8 cellular contexts compared by ENCODE assay signal in genomic region chr17:951388-952132, GRCh38. TPM values are rescaled to one million over a fixed set of nuclear protein-coding genes. Genes with fewer than 3 reads are reported as not detected.
DNase-seq lines count a peak whose midpoint lies in the region; ATAC-seq, FAIRE-seq and TF ChIP-seq lines count a peak whose summit lies in the region.

No MANE protein-coding gene starts in this region.

- no peak; a peak in 1 of 5 replicates for TF ChIP-seq RAD21 in A549 (conservative IDR thresholded peaks at IDR 0.05 in 1 of 2, IDR thresholded peaks at IDR 0.05 in 1 of 2)

- 32% methylated on average over 22 of the region's 26 CpGs for WGBS in A549 (ENCODE audit: missing lambda C conversion rate)

- no peak for FAIRE-seq in A549 (lab: Jason Lieb, UNC)

- 0 out of 3 replicates have a peak, but pooled peaks cover 3% of the 10 kb centered on the region for H3K9me3 ChIP-seq in A549

- POLR2A ChIA-PET in A549 (lab: Yijun Ruan, JAX), result interaction anchor here (0.6 to 1.5 kb wide), 9 partner anchors 13 to 437 kb away, joined by 3 to 7 read pairs (median 3); partner anchors contain the start of gene NXN
- POLR2A ChIA-PET in activated CD4-positive, alpha-beta T cell treated with anti-CD3 and anti-CD28 coated beads, Interleukin-2, amount 10 ng/mL, durations not matched to agents 7 days and 5 days (lab: Charles Lee), result interaction anchor here (0.5 kb wide), 1 partner anchor 354 kb away, joined by 5 read pairs; no protein-coding TSS in a partner anchor

- no peaks in the 10 kb centered on the region for H3K36me3 Mint-ChIP-seq in activated CD4-positive, alpha-beta T cell treated with anti-CD3 and anti-CD28 coated beads, Interleukin-2, amount 10 ng/mL, durations not matched to agents 7 days and 5 days (ENCODE audit: low read depth)

- H3K4me2 ChIP-seq in A549, result peak overlapping the region; percentile 91

- H3K4me1 ChIP-seq in A549, result peaks cover 43% of the 10 kb centered on the region

- H3K4me1 Mint-ChIP-seq in activated CD4-positive, alpha-beta T cell treated with anti-CD3 and anti-CD28 coated beads, Interleukin-2, amount 10 ng/mL, durations not matched to agents 7 days and 5 days, result no peaks in the 10 kb centered on the region

- H3K27ac Mint-ChIP-seq in activated CD4-positive, alpha-beta T cell treated with anti-CD3 and anti-CD28 coated beads, Interleukin-2, amount 10 ng/mL, durations not matched to agents 7 days and 5 days, result no peak overlapping the region

- ATAC-seq in A549, result peak; percentile 86 to 93

- peaks cover 3% of the 10 kb centered on the region for H3K9me3 Mint-ChIP-seq in activated CD4-positive, alpha-beta T cell treated with anti-CD3 and anti-CD28 coated beads, Interleukin-2, amount 10 ng/mL, durations not matched to agents 7 days and 5 days

- DNase-seq in A549 (ENCODE audit: low read depth in 1 of 2, low spot score in 1 of 2) (peak; percentile 84 to 90), HuH-7.5 (ENCODE audit: low spot score) (peak; percentile 64), T47D (ENCODE audit: low read depth in 1 of 2, low spot score in 1 of 2) (peak; percentile 27 to 31), kidney tubule cell (ENCODE audit: low spot score) (peak; percentile 98), DMS 273 treated with DMSO at 0.1 percent for 48 hours (lab: John Stamatoyannopoulos, UW) (no peak)
- no peak for DNase-seq in effector CD8-positive, alpha-beta T cell (lab: John Stamatoyannopoulos, UW)
- no peak for DNase-seq in effector CD4-positive, alpha-beta T cell
- no peak for DNase-seq in activated CD4-positive, alpha-beta T cell treated with anti-CD3 and anti-CD28 coated beads, Interleukin-2, amount 10 ng/mL, durations not matched to agents 7 days and 5 days

- peaks cover 10% of the 10 kb centered on the region for H3K27me3 Mint-ChIP-seq in activated CD4-positive, alpha-beta T cell treated with anti-CD3 and anti-CD28 coated beads, Interleukin-2, amount 10 ng/mL, durations not matched to agents 7 days and 5 days

- TF ChIP-seq CTCF in A549 (IDR thresholded peaks at IDR 0.05), result no peak

- peak overlapping the region; percentile 80 to 90 for H3K27ac ChIP-seq in A549

- in situ Hi-C loops in T47D (cut with HindIII; ENCODE audit: low pct_unique_long_range_greater_than_20kb, low sequenced_read_pairs), result no loop called here

- H3K4me3 Mint-ChIP-seq in activated CD4-positive, alpha-beta T cell treated with anti-CD3 and anti-CD28 coated beads, Interleukin-2, amount 10 ng/mL, durations not matched to agents 7 days and 5 days, result no peak overlapping the region

- CTCF ChIA-PET in A549 (lab: Yijun Ruan, JAX), result interaction anchor here (0.7 to 2.9 kb wide), 12 partner anchors 14 to 199 kb away, joined by 3 to 18 read pairs (median 4); partner anchors contain the start of genes GLOD4, MRM3 and NXN
- CTCF ChIA-PET in activated CD4-positive, alpha-beta T cell treated with anti-CD3 and anti-CD28 coated beads, Interleukin-2, amount 10 ng/mL, durations not matched to agents 7 days and 5 days (lab: Charles Lee), result interaction anchor here (0.5 to 0.6 kb wide), 2 partner anchors 163 to 190 kb away, joined by 3 read pairs; no protein-coding TSS in a partner anchor

- peak overlapping the region; percentile 29 for H3K4me3 ChIP-seq in A549

- no peak for TF ChIP-seq POLR2A in A549 (IDR thresholded peaks at IDR 0.05; ENCODE audit: low read length)

- peak in 1 of 2 experiments; percentile 47; a peak in 1 of 5 replicates for TF ChIP-seq EP300 in A549 (IDR thresholded peaks at IDR 0.05)

TF ChIP-seq in A549, 52 proteins besides CTCF, POLR2A, EP300 and RAD21 (continues in another document):
- no peak for TF ChIP-seq POLR2AphosphoS2 (conservative IDR thresholded peaks at IDR 0.05; ENCODE audit: low read length)
- no peak for TF ChIP-seq MYC (IDR thresholded peaks at IDR 0.05; ENCODE audit: borderline replicate concordance, low read length)
- TF ChIP-seq MAFK (IDR thresholded peaks at IDR 0.05; ENCODE audit: partially characterized antibody), result no peak
- peak; percentile 26; the same call in 1 of the 2 replicates for TF ChIP-seq PBX3 (IDR thresholded peaks at IDR 0.05)
- no peak for TF ChIP-seq TFCP2L1 (CRISPR knock-in tag; IDR thresholded peaks at IDR 0.05)
- TF ChIP-seq PHF8 (IDR thresholded peaks at IDR 0.05; ENCODE audit: borderline replicate concordance, low read depth), result no peak
- no peak for TF ChIP-seq RCOR1 (IDR thresholded peaks at IDR 0.05; ENCODE audit: low read depth, low read length)
- TF ChIP-seq CBX2 (IDR thresholded peaks at IDR 0.05; ENCODE audit: borderline replicate concordance, low read depth), result no peak
- no peak for TF ChIP-seq HDAC2 (IDR thresholded peaks at IDR 0.05)
- TF ChIP-seq NFE2L2 (conservative IDR thresholded peaks at IDR 0.05; ENCODE audit: low read length), result no peak
- no peak for TF ChIP-seq FOSL2 (IDR thresholded peaks at IDR 0.05)
- peak; percentile 54; the same call in 1 of the 2 replicates for TF ChIP-seq FOSL2 (CRISPR knock-in tag; IDR thresholded peaks at IDR 0.05)
- no peak for TF ChIP-seq HOXA7 (CRISPR knock-in tag; IDR thresholded peaks at IDR 0.05)
- no peak for TF ChIP-seq CHD2 (IDR thresholded peaks at IDR 0.05; ENCODE audit: low read length, partially characterized antibody)
- TF ChIP-seq USF2 (IDR thresholded peaks at IDR 0.05), result no peak
- TF ChIP-seq ZFP36 (IDR thresholded peaks at IDR 0.05; ENCODE audit: borderline replicate concordance, partially characterized antibody), result no peak
- TF ChIP-seq ATOH8 (CRISPR knock-in tag; IDR thresholded peaks at IDR 0.05; ENCODE audit: low read depth), result no peak
- no peak for TF ChIP-seq SREBF2 (IDR thresholded peaks at IDR 0.05)
- TF ChIP-seq NR3C1 (IDR thresholded peaks at IDR 0.05), result no peak
- peak; percentile 95 for TF ChIP-seq HOXB5 (CRISPR knock-in tag; IDR thresholded peaks at IDR 0.05)
- TF ChIP-seq GATA3 (IDR thresholded peaks at IDR 0.05; ENCODE audit: borderline replicate concordance), result peak; percentile 76
- no peak for TF ChIP-seq ZNF302 (CRISPR knock-in tag; IDR thresholded peaks at IDR 0.05)
- TF ChIP-seq TP53 (CRISPR knock-in tag; IDR thresholded peaks at IDR 0.05), result no peak
- no peak for TF ChIP-seq EHMT2 (IDR thresholded peaks at IDR 0.05; ENCODE audit: low read depth)
- TF ChIP-seq FOSB (CRISPR knock-in tag; IDR thresholded peaks at IDR 0.05), result no peak
- peak in 1 of 2 experiments; percentile 73; a peak in 3 of 5 replicates for TF ChIP-seq JUN (IDR thresholded peaks at IDR 0.05)
- 0 out of 2 replicates have a peak, but pooled peaks have one; percentile 15 for TF ChIP-seq E2F6 (IDR thresholded peaks at IDR 0.05; ENCODE audit: borderline replicate concordance, low read depth)
- no peak for TF ChIP-seq ZC3H11A (IDR thresholded peaks at IDR 0.05)
- TF ChIP-seq KDM5A (IDR thresholded peaks at IDR 0.05), result no peak
- TF ChIP-seq HOXB13 (CRISPR knock-in tag; IDR thresholded peaks at IDR 0.05; ENCODE audit: low read depth), result no peak
- no peak for TF ChIP-seq CHD4 (IDR thresholded peaks at IDR 0.05; ENCODE audit: borderline replicate concordance)

RNA-seq across cellular contexts. Expression of gene NXN, which starts 28.0 kb away (rescaled TPM):
- polyA plus RNA-seq in A549 (2011; rRNA removed) (22.2 and 24.6 TPM in 2 replicates), A549 (2017; fragmentation: RNase III; extraction: RNeasy Plus Mini Kit Qiagen cat#74134 plus additional on column Dnase treatment) (31.1 to 37.2 TPM (median 32.3 TPM) in 3 replicates)
- polyA plus RNA-seq in A549 (2012; cell fraction: cytosol; rRNA removed), result 37.0 and 51.9 TPM in 2 replicates
- 48.5 and 62.7 TPM in 2 replicates for polyA plus RNA-seq in A549 (2012; cell fraction: nucleus; rRNA removed)
- 51.8 and 54.6 TPM in 2 replicates for polyA minus RNA-seq in A549 (2011; rRNA and poly(A)+ RNA removed)
- under 1 TPM; 0.22 to 0.65 TPM for total RNA-seq in activated CD4-positive, alpha-beta T cell treated with anti-CD3 and anti-CD28 coated beads, Interleukin-2, amount 10 ng/mL, durations not matched to agents 7 days and 5 days

RNA-seq across cellular contexts. Expression of gene TIMM22, which starts 45.4 kb away (rescaled TPM):
- polyA plus RNA-seq in A549 (2011; rRNA removed), result 14.7 and 15.8 TPM in 2 replicates
- polyA plus RNA-seq in A549 (2012; cell fraction: cytosol; rRNA removed), result 18.5 and 19.6 TPM in 2 replicates
- 9.8 and 14.0 TPM in 2 replicates for polyA plus RNA-seq in A549 (2012; cell fraction: nucleus; rRNA removed)
- polyA plus RNA-seq in A549 (2017; fragmentation: RNase III; extraction: RNeasy Plus Mini Kit Qiagen cat#74134 plus additional on column Dnase treatment), result 21.3 to 22.4 TPM (median 22.1 TPM) in 3 replicates
- 21.8 and 23.3 TPM in 2 replicates for polyA minus RNA-seq in A549 (2011; rRNA and poly(A)+ RNA removed)
- 1 to 10 TPM; 8.4 to 9.2 TPM for total RNA-seq in activated CD4-positive, alpha-beta T cell treated with anti-CD3 and anti-CD28 coated beads, Interleukin-2, amount 10 ng/mL, durations not matched to agents 7 days and 5 days

Comparison
In these comparisons a context has a peak if more than half of its experiments do, and no peak if none do; other contexts are left out.
1. DNase-seq: peak in A549 (2 of 2), HuH-7.5 (single experiment), T47D (2 of 2) and kidney tubule cell (single experiment); none in DMS 273 treated with DMSO at 0.1 percent for 48 hours (single experiment), effector CD8-positive, alpha-beta T cell (single experiment), effector CD4-positive, alpha-beta T cell (single experiment) and activated CD4-positive, alpha-beta T cell treated with anti-CD3 and anti-CD28 coated beads, Interleukin-2, amount 10 ng/mL, durations not matched to agents 7 days and 5 days (single experiment).